20 cellular contexts compared by ENCODE assay signal in genomic region chr14:53249059-53249458, GRCh38.
DNase-seq lines count a peak whose midpoint lies in the region; ATAC-seq and TF ChIP-seq lines count a peak whose summit lies in the region.
"Had no signal": no experiment of that assay in that cellular context is flagged by ENCODE, and none has a peak within 500 bp of the region (broad histone marks: within the 10 kb centered on the region; RNA-seq: fewer than 3 reads in every experiment).

No MANE protein-coding gene starts in this region.

- DNase-seq in GM03348 (ENCODE audit: low spot score) (peak; percentile 7), amniotic epithelial cell (ENCODE audit: low read depth) (peak; percentile 24), epithelial cell of esophagus (ENCODE audit: low read depth) (peak; percentile 13), retinal pigment epithelial cell (ENCODE audit: low read depth) (peak; percentile 7), NCI-H2029 treated with DMSO at 0.1 percent for 48 hours (lab: John Stamatoyannopoulos, UW) (no peak), SIG-M5 treated with dmso at 0.1 percent for 504 hours (lab: John Stamatoyannopoulos, UW; ENCODE audit: unreplicated experiment) (no peak), WTC11 (ENCODE audit: low spot score) (no peak)
- no peak for DNase-seq in effector memory CD8-positive, alpha-beta T cell
- DNase-seq: Caco-2; CD4-positive, alpha-beta T cell; GF-D8; GOT3; KG1; NCI-H1105 treated with DMSO at 0.1 percent for 48 hours; NCI-H1694 treated with DMSO at 0.1 percent for 48 hours; NCI-H2107; NCI-H524 treated with DMSO at 0.1 percent for 48 hours had no signal

- no peak for ATAC-seq in effector memory CD8-positive, alpha-beta T cell (replicated peaks)
- no peak for ATAC-seq in WTC11
- ATAC-seq: GM12878, HepG2, Panc1 had no signal

- POLR2A ChIA-PET in WTC11 (lab: Charles Lee), result no interaction called here

- CTCF ChIA-PET in WTC11 (lab: Charles Lee), result interaction anchor here (1.4 kb wide), 1 partner anchor 31 kb away, joined by 5 read pairs; no protein-coding TSS in a partner anchor

- no peak overlapping the region for H3K4me3 Mint-ChIP-seq in effector memory CD8-positive, alpha-beta T cell
- no peak overlapping the region for H3K4me3 Mint-ChIP-seq in WTC11
- H3K4me3 Mint-ChIP-seq: CD4-positive, alpha-beta T cell had no signal

- H3K27ac Mint-ChIP-seq in effector memory CD8-positive, alpha-beta T cell, result no peak overlapping the region
- H3K27ac Mint-ChIP-seq in WTC11, result no peak overlapping the region; the same call in 1 of the 2 replicates
- H3K27ac Mint-ChIP-seq: CD4-positive, alpha-beta T cell had no signal

- no peak for TF ChIP-seq CTCF in epithelial cell of esophagus (IDR thresholded peaks at IDR 0.05; ENCODE audit: insufficient read depth, low read depth, low read length, missing control alignments)
- no peak for TF ChIP-seq CTCF in retinal pigment epithelial cell (conservative IDR thresholded peaks at IDR 0.05; ENCODE audit: low read depth, low read length)
- no peak for TF ChIP-seq CTCF in WTC11 (IDR thresholded peaks at IDR 0.05)

- no peaks in the 10 kb centered on the region for H3K4me1 Mint-ChIP-seq in effector memory CD8-positive, alpha-beta T cell (ENCODE audit: low read depth in 2 of 2)
- H3K4me1 Mint-ChIP-seq in WTC11, result peaks cover 2% of the 10 kb centered on the region; the same call in 1 of the 2 replicates

- no peak overlapping the region for H3K4me3 ChIP-seq in epithelial cell of esophagus (ENCODE audit: low read length)
- no peak overlapping the region for H3K4me3 ChIP-seq in retinal pigment epithelial cell (ENCODE audit: low read length)
- H3K4me3 ChIP-seq: GM12878 had no signal

- H3K27me3 Mint-ChIP-seq in effector memory CD8-positive, alpha-beta T cell, result no peaks in the 10 kb centered on the region
- no peaks in the 10 kb centered on the region for H3K27me3 Mint-ChIP-seq in WTC11 (ENCODE audit: low read depth)
- H3K27me3 Mint-ChIP-seq: CD4-positive, alpha-beta T cell had no signal

- H3K9me3 Mint-ChIP-seq in effector memory CD8-positive, alpha-beta T cell, result no peaks in the 10 kb centered on the region
- H3K9me3 Mint-ChIP-seq in WTC11, result peaks cover 37% of the 10 kb centered on the region
- H3K9me3 Mint-ChIP-seq: CD4-positive, alpha-beta T cell had no signal

- H3K36me3 Mint-ChIP-seq in effector memory CD8-positive, alpha-beta T cell (ENCODE audit: insufficient read depth), result no peaks in the 10 kb centered on the region
- H3K36me3 Mint-ChIP-seq in WTC11, result peaks cover 13% of the 10 kb centered on the region

TF ChIP-seq in WTC11, 78 proteins besides CTCF, POLR2A, EP300 and RAD21:
- no peak for TF ChIP-seq ATF3 (CRISPR knock-in tag; conservative IDR thresholded peaks at IDR 0.05)
- no peak for TF ChIP-seq FOXP4 (CRISPR knock-in tag; IDR thresholded peaks at IDR 0.05)
- TF ChIP-seq ZSCAN18 (CRISPR knock-in tag; IDR thresholded peaks at IDR 0.05), result no peak
- no peak for TF ChIP-seq ZNF219 (CRISPR knock-in tag; IDR thresholded peaks at IDR 0.05; ENCODE audit: borderline replicate concordance)
- TF ChIP-seq SP1 (CRISPR knock-in tag; conservative IDR thresholded peaks at IDR 0.05), result no peak
- no peak for TF ChIP-seq ATF2 (CRISPR knock-in tag; IDR thresholded peaks at IDR 0.05; ENCODE audit: borderline replicate concordance, low read depth)

Comparison
In these comparisons a context has a peak if more than half of its experiments do, and no peak if none do; other contexts are left out.
1. DNase-seq: peak in GM03348 (single experiment), amniotic epithelial cell (single experiment), epithelial cell of esophagus (single experiment) and retinal pigment epithelial cell (single experiment); none in NCI-H2029 treated with DMSO at 0.1 percent for 48 hours (single experiment), effector memory CD8-positive, alpha-beta T cell (0 of 3), SIG-M5 treated with dmso at 0.1 percent for 504 hours (single experiment) and WTC11 (single experiment).